ENCODE assay signal across 14 cellular contexts in the genomic region with DNA sequence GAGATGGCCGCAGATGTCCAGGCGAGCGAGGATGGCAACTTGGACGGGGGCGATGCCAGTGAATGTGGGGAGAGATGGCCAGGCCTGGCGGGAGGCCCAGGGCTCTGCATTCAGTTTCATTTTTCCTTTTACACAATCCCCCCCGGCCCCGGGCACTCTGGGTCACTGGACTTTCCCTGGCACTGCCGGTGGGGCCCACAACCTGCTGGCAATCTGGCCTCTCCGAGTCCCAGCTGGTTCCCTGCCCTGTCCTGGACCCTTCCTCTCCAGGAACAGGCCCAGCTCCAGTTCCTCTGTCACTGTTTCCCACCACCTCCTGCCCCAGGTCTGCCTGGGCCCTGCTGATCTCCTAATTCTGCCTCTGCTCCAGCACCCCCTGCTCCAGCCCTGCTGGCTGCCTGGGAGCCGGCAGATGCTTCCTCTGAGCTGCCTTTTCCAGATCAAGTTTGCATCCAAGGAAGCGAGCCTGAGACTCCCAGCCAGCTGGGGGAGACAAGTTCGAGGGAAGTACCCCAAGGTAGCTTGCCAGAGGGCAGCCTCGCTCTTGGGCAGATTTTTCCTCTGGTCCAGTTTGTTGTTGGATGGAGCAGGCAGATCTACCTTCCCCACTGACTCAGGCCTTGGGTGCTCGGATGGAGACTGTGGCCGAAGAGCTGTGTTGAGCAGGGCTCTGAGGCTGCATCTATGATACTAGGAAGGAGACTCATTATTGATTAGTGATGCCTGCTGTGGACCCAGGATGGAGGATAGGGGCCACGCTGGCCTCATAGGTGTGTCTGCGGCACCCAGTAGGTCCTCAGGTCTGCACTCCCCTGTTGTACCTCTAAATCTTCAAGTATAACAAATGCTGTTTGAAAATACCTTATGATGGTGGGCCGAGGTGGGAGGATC.
DNase-seq lines count a peak whose midpoint lies in the region; ATAC-seq, FAIRE-seq and TF ChIP-seq lines count a peak whose summit lies in the region.
"Had no signal": no experiment of that assay in that cellular context is flagged by ENCODE, and none has a peak within 500 bp of the region (broad histone marks: within the 10 kb centered on the region; RNA-seq: fewer than 3 reads in every experiment).

No MANE protein-coding gene starts in this region.

- intact Hi-C loops in IMR-90 (cut with micrococcal nuclease), result no loop called here
- intact Hi-C loops in HepG2 (cut with micrococcal nuclease; ENCODE audit: unreplicated experiment), result loop anchor here (5.0 kb wide), 1 partner anchor 33 kb away; no protein-coding TSS in a partner anchor
- intact Hi-C loops in naive thymus-derived CD4-positive, alpha-beta T cell (cut with micrococcal nuclease), result no loop called here

- peak overlapping the region; percentile 68; the same call in 1 of the 3 replicates for H2BK15ac ChIP-seq in IMR-90 (ENCODE audit: low read depth, low read length)

- H3K14ac ChIP-seq in IMR-90 (replicated peaks; ENCODE audit: low read depth, low read length), result peak overlapping the region; percentile 41; the same call in 1 of the 2 replicates

- H3K23ac ChIP-seq in IMR-90 (ENCODE audit: low read depth, low read length), result no peak overlapping the region

- peaks cover 20 to 28% (median 22%) of the 10 kb centered on the region in 5 donors for H3K27me3 Mint-ChIP-seq in naive thymus-derived CD4-positive, alpha-beta T cell

- H3K9me3 ChIP-seq in IMR-90 (ENCODE audit: control insufficient read depth, insufficient read depth, low read length) (no peaks in the 10 kb centered on the region), HepG2 (ENCODE audit: low read length) (no peaks in the 10 kb centered on the region)
- H3K9me3 ChIP-seq in naive thymus-derived CD4-positive, alpha-beta T cell (ENCODE audit: control insufficient read depth in 2 of 3, low read length in 3 of 3), result no peaks in the 10 kb centered on the region

- H3K36me3 ChIP-seq in IMR-90 (ENCODE audit: control insufficient read depth, insufficient read depth, low read length) (no peaks in the 10 kb centered on the region), HepG2 (replicated peaks in 1 of 2; ENCODE audit: control insufficient read depth in 1 of 2, insufficient read depth in 2 of 2, low read length in 2 of 2) (no peaks in the 10 kb centered on the region)
- no peaks in the 10 kb centered on the region for H3K36me3 ChIP-seq in naive thymus-derived CD4-positive, alpha-beta T cell (ENCODE audit: control insufficient read depth in 2 of 3, insufficient read depth in 3 of 3, low read length in 3 of 3)

- no peaks in the 10 kb centered on the region for H3K36me3 Mint-ChIP-seq in naive thymus-derived CD4-positive, alpha-beta T cell

- peak; percentile 39; the same call in 1 of the 2 replicates for ATAC-seq in IMR-90 (ENCODE audit: low read depth)
- peak; percentile 7 for ATAC-seq in HepG2
- ATAC-seq in naive thymus-derived CD4-positive, alpha-beta T cell, result no peak
- ATAC-seq in HG02885 (IDR thresholded peaks at IDR 0.05; ENCODE audit: poor library complexity, unreplicated experiment), result no peak
- ATAC-seq: activated CD8-positive, alpha-beta T cell treated with anti-CD3 and anti-CD28 coated beads, Interleukin-2, amount 10 ng/mL, durations not matched to agents 7 days and 5 days had no signal

- H3K9me1 ChIP-seq in IMR-90 (ENCODE audit: insufficient read depth, low read length), result no peaks in the 10 kb centered on the region; the same call in 1 of the 2 replicates

- no peak for TF ChIP-seq CTCF in IMR-90 (conservative IDR thresholded peaks at IDR 0.05; ENCODE audit: low read depth, low read length)
- TF ChIP-seq CTCF in HepG2 (CRISPR knock-in tag; IDR thresholded peaks at IDR 0.05), result peak; percentile 45; the same call in 1 of the 2 replicates
- no peak for TF ChIP-seq CTCF in GM13976 (IDR thresholded peaks at IDR 0.05; ENCODE audit: borderline replicate concordance, control extremely low read depth, extremely low read depth, insufficient read depth, missing control alignments)

- H3K79me1 ChIP-seq in IMR-90 (ENCODE audit: low read depth in 1 of 2, low read length in 2 of 2), result no peaks in the 10 kb centered on the region

- H3K27ac ChIP-seq in IMR-90 (ENCODE audit: insufficient read depth, low read length) (no peak overlapping the region), adipose tissue (ENCODE audit: low read depth, low read length) (peak overlapping the region; percentile 3), HepG2 (ENCODE audit: extremely low read length, insufficient read depth, low read length) (peak overlapping the region; percentile 24), substantia nigra (ENCODE audit: low read depth, low read length, poor library complexity, severe bottlenecking) (peak overlapping the region; percentile 60)
- H3K27ac ChIP-seq in naive thymus-derived CD4-positive, alpha-beta T cell (ENCODE audit: low read depth, low read length), result no peak overlapping the region
- H3K27ac ChIP-seq: PC-9 had no signal

- in situ Hi-C loops in IMR-90 (cut with MboI; ENCODE audit: low sequenced_read_pairs) (no loop called here), HepG2 (cut with HindIII; ENCODE audit: extremely low pct_ligation_motif_present, low pct_unique_long_range_greater_than_20kb) (loop anchor here (5.0 kb wide), 1 partner anchor 82 kb away; the partner anchor contains the start of gene CEBPB), GM13976 (cut with MboI; ENCODE audit: low sequenced_read_pairs, unreplicated experiment) (no loop called here)

- H2AK5ac ChIP-seq in IMR-90 (ENCODE audit: low read depth, low read length), result 0 out of 2 replicates have a peak overlapping the region, but pooled peaks have one; percentile 8

- no peak for FAIRE-seq in HepG2 (lab: Jason Lieb, UNC)

- H3K56ac ChIP-seq in IMR-90 (ENCODE audit: extremely low read depth, insufficient read depth, low read length), result no peak overlapping the region

- no peaks in the 10 kb centered on the region for H3K79me2 ChIP-seq in HepG2 (ENCODE audit: insufficient read depth, low read length)

- dilution Hi-C loops in IMR-90 (cut with HindIII; ENCODE audit: low sequenced_read_pairs, unreplicated experiment), result no loop called here

- no peak overlapping the region for H3K9ac ChIP-seq in IMR-90 (ENCODE audit: low read depth, low read length)
- peak overlapping the region; percentile 28 for H3K9ac ChIP-seq in HepG2 (ENCODE audit: insufficient read depth, low read depth, low read length)

- H2BK20ac ChIP-seq in IMR-90 (ENCODE audit: low read depth, low read length), result no peak overlapping the region; the same call in 1 of the 2 replicates

- DNase-seq in IMR-90 (no peak), HepG2 (ENCODE audit: low spot score) (no peak), substantia nigra (lab: John Stamatoyannopoulos, UW) (peak in 22 of 49 donors; percentile 9 to 67 (median 43)), GM13976 (ENCODE audit: low spot score) (no peak), DMS53 (lab: John Stamatoyannopoulos, UW) (no peak)
- no peak for DNase-seq in naive thymus-derived CD4-positive, alpha-beta T cell
- DNase-seq: activated CD8-positive, alpha-beta T cell treated with anti-CD3 and anti-CD28 coated beads, Interleukin-2, amount 10 ng/mL, durations not matched to agents 7 days and 5 days; activated naive CD4-positive, alpha-beta T cell treated with Interleukin-2 at 50 U/mL for 16 hours; dermis blood vessel endothelial cell; NCI-H2029 treated with DMSO at 0.1 percent for 48 hours; PC-9; T-helper 9 cell had no signal

- no peak for TF ChIP-seq POLR2A in IMR-90 (IDR thresholded peaks at IDR 0.05; ENCODE audit: low read depth, low read length)
- TF ChIP-seq POLR2A in HepG2 (IDR thresholded peaks at IDR 0.05; ENCODE audit: insufficient read depth in 1 of 2, low read depth in 2 of 2, low read length in 2 of 2), result no peak

- no peak overlapping the region for H3K18ac ChIP-seq in IMR-90 (ENCODE audit: low read depth, low read length)

- H2BK5ac ChIP-seq in IMR-90 (ENCODE audit: low read depth, low read length, poor library complexity, severe bottlenecking), result no peak overlapping the region

- WGBS in IMR-90 (ENCODE audit: extremely low coverage in 2 of 2, insufficient read length in 1 of 2), 2 experiments, result 82% methylated on average over 4 of the region's 19 CpGs; no CpG with 5 or more reads in 1 of the 2 experiments
- WGBS in adipose tissue, 3 donors, result 60 to 83% (median 66%) methylated on average over 18 to 19 of the region's 19 CpGs
- WGBS in HepG2 (ENCODE audit: low lambda C conversion rate), result 27% methylated on average over 18 of the region's 19 CpGs

- no peaks in the 10 kb centered on the region for H3K9me3 Mint-ChIP-seq in naive thymus-derived CD4-positive, alpha-beta T cell

- H3K4me3 ChIP-seq in IMR-90 (ENCODE audit: insufficient read depth, low read depth, low read length) (no peak overlapping the region), HepG2 (replicated peaks in 1 of 3; ENCODE audit: insufficient read depth in 1 of 3, low read depth in 2 of 3, low read length in 3 of 3) (peak overlapping the region; percentile 1 to 53 (median 2); a peak in 5 of 6 replicates)
- no peak overlapping the region for H3K4me3 ChIP-seq in naive thymus-derived CD4-positive, alpha-beta T cell (ENCODE audit: low read length)
- H3K4me3 ChIP-seq: PC-9 had no signal

- H4K5ac ChIP-seq in IMR-90 (ENCODE audit: low read depth, low read length), result no peak overlapping the region

- no peak for TF ChIP-seq EP300 in HepG2 (IDR thresholded peaks at IDR 0.05; ENCODE audit: low read depth in 2 of 2, low read length in 2 of 2)
- TF ChIP-seq EP300 in HepG2 (CRISPR knock-in tag; IDR thresholded peaks at IDR 0.05; ENCODE audit: borderline replicate concordance), result no peak

- H2BK120ac ChIP-seq in IMR-90 (ENCODE audit: low read depth, low read length), result peak overlapping the region; percentile 28; the same call in 1 of the 2 replicates

- H3K4ac ChIP-seq in IMR-90 (ENCODE audit: low read depth, low read length), result peak overlapping the region; percentile 11; the same call in 1 of the 2 replicates

- peak overlapping the region in 1 of 2 experiments; percentile 53; a peak in 2 of 4 replicates for H4K8ac ChIP-seq in IMR-90 (ENCODE audit: low read depth in 2 of 2, low read length in 2 of 2)

- CTCF ChIA-PET in IMR-90 (lab: Yijun Ruan, JAX), result no interaction called here
- CTCF ChIA-PET in HepG2 (lab: Yijun Ruan, JAX; ENCODE audit: low intra/inter-chr PET ratio, low total read pairs), result no interaction called here
- CTCF ChIA-PET in naive thymus-derived CD4-positive, alpha-beta T cell (lab: Charles Lee), result no interaction called here

- H4K20me1 ChIP-seq in IMR-90 (ENCODE audit: insufficient read depth, low read length) (no peaks in the 10 kb centered on the region; the same call in 1 of the 2 replicates), HepG2 (ENCODE audit: insufficient read depth, low read length) (no peaks in the 10 kb centered on the region)

- H3K4me1 Mint-ChIP-seq in naive thymus-derived CD4-positive, alpha-beta T cell, result peaks cover 0 to 15% (median 0%) of the 10 kb centered on the region in 7 donors

- peak overlapping the region; percentile 60 for H4K91ac ChIP-seq in IMR-90 (ENCODE audit: insufficient read depth, low read depth, low read length)

- POLR2A ChIA-PET in IMR-90 (lab: Charles Lee; ENCODE audit: unreplicated experiment) (no interaction called here), HepG2 (lab: Yijun Ruan, JAX) (interaction anchor here (0.6 to 4.8 kb wide), 19 partner anchors 11 to 167 kb away, joined by 3 to 51 read pairs (median 4); partner anchors contain the start of gene CEBPB)
- POLR2A ChIA-PET in naive thymus-derived CD4-positive, alpha-beta T cell (lab: Charles Lee), result no interaction called here

- H3K4me3 Mint-ChIP-seq in naive thymus-derived CD4-positive, alpha-beta T cell, result no peak overlapping the region
- H3K4me3 Mint-ChIP-seq: activated CD8-positive, alpha-beta T cell treated with anti-CD3 and anti-CD28 coated beads, Interleukin-2, amount 10 ng/mL, durations not matched to agents 7 days and 5 days had no signal

- H3K4me2 ChIP-seq in IMR-90 (ENCODE audit: low read depth, low read length) (no peak overlapping the region), HepG2 (ENCODE audit: low read depth, low read length) (peak overlapping the region; percentile 69)
- H3K4me2 ChIP-seq: PC-9 had no signal

- no TSS peak for BruUV-seq in IMR-90 (replicated peaks; lab: Mats Ljungman, UMichigan)
- BruUV-seq in HepG2 (replicated peaks; lab: Mats Ljungman, UMichigan), result no TSS peak

- H2AFZ ChIP-seq in IMR-90 (replicated peaks; ENCODE audit: low read length, poor library complexity) (peak overlapping the region; percentile 38), HepG2 (ENCODE audit: low read length) (no peak overlapping the region)
- H2AFZ ChIP-seq: PC-9 had no signal

- H3K27me3 ChIP-seq in IMR-90 (ENCODE audit: control insufficient read depth, insufficient read depth, low read length), result no peaks in the 10 kb centered on the region
- no peaks in the 10 kb centered on the region; a peak in 2 of 5 replicates for H3K27me3 ChIP-seq in HepG2 (ENCODE audit: control insufficient read depth in 1 of 2, insufficient read depth in 2 of 2, low read length in 2 of 2)
- H3K27me3 ChIP-seq in naive thymus-derived CD4-positive, alpha-beta T cell (ENCODE audit: control insufficient read depth in 2 of 2, insufficient read depth in 2 of 2, low read length in 2 of 2), result no peaks in the 10 kb centered on the region

- TF ChIP-seq RAD21 in IMR-90 (IDR thresholded peaks at IDR 0.05; ENCODE audit: low read length) (no peak), HepG2 (CRISPR knock-in tag; IDR thresholded peaks at IDR 0.05) (no peak)

- H3K27ac Mint-ChIP-seq in naive thymus-derived CD4-positive, alpha-beta T cell, result peak overlapping the region in 1 of 9 donors; percentile 21
- H3K27ac Mint-ChIP-seq: activated CD8-positive, alpha-beta T cell treated with anti-CD3 and anti-CD28 coated beads, Interleukin-2, amount 10 ng/mL, durations not matched to agents 7 days and 5 days had no signal

- H3K4me1 ChIP-seq in IMR-90 (ENCODE audit: control insufficient read depth, insufficient read depth, low read length) (no peaks in the 10 kb centered on the region; the same call in 1 of the 2 replicates), HepG2 (ENCODE audit: insufficient read depth, low read length) (peaks cover 100% of the 10 kb centered on the region)
- H3K4me1 ChIP-seq in naive thymus-derived CD4-positive, alpha-beta T cell (ENCODE audit: control insufficient read depth in 2 of 2, insufficient read depth in 2 of 2, low read length in 2 of 2), result no peaks in the 10 kb centered on the region

- no peak overlapping the region for H2AK9ac ChIP-seq in IMR-90 (replicated peaks; ENCODE audit: low read depth, low read length, poor library complexity)

Comparison
In these comparisons a context has a peak if more than half of its experiments do, and no peak if none do; other contexts are left out.
1. ATAC-seq: peak in IMR-90 (single experiment) and HepG2 (single experiment); none in naive thymus-derived CD4-positive, alpha-beta T cell (single experiment) and HG02885 (single experiment).
2. H3K27ac ChIP-seq: peak in adipose tissue (single experiment), HepG2 (single experiment) and substantia nigra (single experiment); none in IMR-90 (single experiment) and naive thymus-derived CD4-positive, alpha-beta T cell (single experiment).
3. H3K4me3 ChIP-seq: peak in HepG2 (3 of 3); none in IMR-90 (single experiment) and naive thymus-derived CD4-positive, alpha-beta T cell (single experiment).